ENCODE assay signal across 36 cellular contexts in genomic region chr10:129685271-129685670, GRCh38.
"Had no signal": no experiment of that assay in that cellular context is flagged by ENCODE, and none has a peak within 500 bp of the region (broad histone marks: within the 10 kb centered on the region; RNA-seq: fewer than 3 reads in every experiment).

No MANE protein-coding gene starts in this region.

- H3K9me3 Mint-ChIP-seq: activated B cell treated with CpG ODN at 0.5 μM for 24 hours; activated CD4-positive, alpha-beta T cell treated with anti-CD3 and anti-CD28 coated beads, Interleukin-2, amount 10 ng/mL, durations not matched to agents 24 days and 14 days; activated CD8-positive, alpha-beta T cell treated with anti-CD3 and anti-CD28 coated beads for 36 hours; activated naive CD4-positive, alpha-beta T cell treated with anti-CD3 and anti-CD28 coated beads for 36 hours; activated naive CD4-positive, alpha-beta T cell treated with anti-CD3 and anti-CD28 coated beads, Interleukin-2, amount 50 U/mL, for 72 hours; activated naive CD8-positive, alpha-beta T cell treated with anti-CD3 and anti-CD28 coated beads for 36 hours; activated T-cell treated with anti-CD3 and anti-CD28 coated beads, Interleukin-2, amount 50 U/mL, for 4 hours; activated T-cell treated with anti-CD3 and anti-CD28 coated beads, Interleukin-2, amount 50 U/mL, for 72 hours; activated T-helper 1 cell treated with anti-CD3 and anti-CD28 coated beads, Interleukin-12 subunit alpha, Interleukin-12 subunit beta, Interleukin-2, Interleukin-4 antibody, amounts not matched to agents 30 ng/mL and 10 ng/mL and 1 ng/mL, durations not matched to agents 14 hours and 24 hours and 36 hours; activated T-helper 17 cell treated with anti-CD3 and anti-CD28 coated beads, Interleukin-2, amount 50 U/mL, for 72 hours; T-helper 1 cell treated with Interleukin-12 subunit alpha and Interleukin-12 subunit beta and Interleukin-4 antibody, amounts not matched to agents 30 μg/mL and 1 μg/mL, for 36 hours; T-helper 2 cell treated with Interferon-gamma antibody and Interleukin-4, amounts not matched to agents 5 μg/mL and 100 μg/mL, for 36 hours had no signal

- DNase-seq: activated B cell treated with CpG ODN at 0.5 μM for 24 hours; activated CD4-positive, alpha-beta memory T cell treated with anti-CD3 and anti-CD28 coated beads for 36 hours; activated CD4-positive, alpha-beta T cell treated with anti-CD3 and anti-CD28 coated beads for 4 hours; activated CD4-positive, alpha-beta T cell treated with anti-CD3 and anti-CD28 coated beads, Interleukin-2, amount 10 ng/mL, durations not matched to agents 24 days and 14 days; activated CD4-positive, alpha-beta T cell treated with anti-CD3 and anti-CD28 coated beads, Interleukin-2, amount 50 U/mL, for 1 hour; activated CD4-positive, alpha-beta T cell treated with anti-CD3 and anti-CD28 coated beads, Interleukin-2, amount 50 U/mL, for 4 hours; activated CD4-positive, CD25-positive, alpha-beta regulatory T cell treated with anti-CD3 and anti-CD28 coated beads, Interleukin-2, amount 50 U/mL, for 72 hours; activated CD8-positive, alpha-beta memory T cell treated with anti-CD3 and anti-CD28 coated beads, Interleukin-2, amount 50 U/mL, for 4 hours; activated CD8-positive, alpha-beta T cell treated with anti-CD3 and anti-CD28 coated beads for 36 hours; activated effector memory CD4-positive, alpha-beta T cell treated with anti-CD3 and anti-CD28 coated beads, Interleukin-2, amount 50 U/mL, for 16 hours; activated gamma-delta T cell treated with Interleukin-2 at 50 U/mL for 16 hours; activated naive CD4-positive, alpha-beta T cell; activated naive CD4-positive, alpha-beta T cell treated with anti-CD3 and anti-CD28 coated beads for 36 hours; activated naive CD4-positive, alpha-beta T cell treated with anti-CD3 and anti-CD28 coated beads, Interleukin-2, amount 50 U/mL, for 16 hours; activated naive CD8-positive, alpha-beta T cell treated with anti-CD3 and anti-CD28 coated beads for 36 hours; activated T-cell treated with anti-CD3 and anti-CD28 coated beads for 4 hours; activated T-cell treated with anti-CD3 and anti-CD28 coated beads, Interleukin-2, amount 50 U/mL, for 1 hour; activated T-cell treated with anti-CD3 and anti-CD28 coated beads, Interleukin-2, amount 50 U/mL, for 4 hours; activated T-cell treated with anti-CD3 and anti-CD28 coated beads, Interleukin-2, amount 50 U/mL, for 72 hours; adrenal gland; amniotic stem cell; aorta; body of pancreas; brain microvascular endothelial cell; central memory CD4-positive, alpha-beta T cell; SW 1271; T-helper 1 cell; T-helper 2 cell; T-helper 9 cell had no signal

- H3K4me3 Mint-ChIP-seq: activated B cell treated with CpG ODN at 0.5 μM for 24 hours; activated CD4-positive, alpha-beta memory T cell treated with anti-CD3 and anti-CD28 coated beads for 36 hours; activated CD4-positive, alpha-beta T cell treated with anti-CD3 and anti-CD28 coated beads, Interleukin-2, amount 10 ng/mL, durations not matched to agents 24 days and 14 days; activated CD8-positive, alpha-beta T cell treated with anti-CD3 and anti-CD28 coated beads for 36 hours; activated naive CD4-positive, alpha-beta T cell treated with anti-CD3 and anti-CD28 coated beads for 36 hours; activated naive CD8-positive, alpha-beta T cell treated with anti-CD3 and anti-CD28 coated beads for 36 hours; activated T-cell treated with anti-CD3 and anti-CD28 coated beads, Interleukin-2, amount 50 U/mL, for 4 hours; activated T-cell treated with anti-CD3 and anti-CD28 coated beads, Interleukin-2, amount 50 U/mL, for 72 hours; activated T-helper 1 cell treated with anti-CD3 and anti-CD28 coated beads, Interleukin-12 subunit alpha, Interleukin-12 subunit beta, Interleukin-2, Interleukin-4 antibody, amounts not matched to agents 30 ng/mL and 10 ng/mL and 1 ng/mL, durations not matched to agents 14 hours and 24 hours and 36 hours; activated T-helper 17 cell treated with anti-CD3 and anti-CD28 coated beads, Interleukin-2, amount 50 U/mL, for 72 hours; T-helper 1 cell treated with Interleukin-12 subunit alpha and Interleukin-12 subunit beta and Interleukin-4 antibody, amounts not matched to agents 30 μg/mL and 1 μg/mL, for 36 hours; T-helper 2 cell treated with Interferon-gamma antibody and Interleukin-4, amounts not matched to agents 5 μg/mL and 100 μg/mL, for 36 hours had no signal

- H3K36me3 ChIP-seq: adrenal gland, brain microvascular endothelial cell, breast epithelium had no signal

- H3K9me3 ChIP-seq: adrenal gland, body of pancreas, breast epithelium had no signal

- H3K4me3 ChIP-seq: adrenal gland, body of pancreas, breast epithelium had no signal

- H3K4me1 ChIP-seq: adrenal gland, body of pancreas had no signal

- ATAC-seq: activated CD8-positive, alpha-beta T cell treated with anti-CD3 and anti-CD28 coated beads for 36 hours; activated naive CD4-positive, alpha-beta T cell treated with anti-CD3 and anti-CD28 coated beads, Interleukin-2, amount 50 U/mL, for 72 hours; activated T-cell treated with anti-CD3 and anti-CD28 coated beads, Interleukin-2, amount 50 U/mL, for 4 hours; activated T-cell treated with anti-CD3 and anti-CD28 coated beads, Interleukin-2, amount 50 U/mL, for 72 hours; activated T-helper 17 cell treated with anti-CD3 and anti-CD28 coated beads, Interleukin-2, amount 50 U/mL, for 72 hours; body of pancreas had no signal

- H3K27me3 ChIP-seq: adrenal gland, body of pancreas, brain microvascular endothelial cell, breast epithelium had no signal

- H3K27me3 Mint-ChIP-seq: activated B cell treated with CpG ODN at 0.5 μM for 24 hours; activated CD4-positive, alpha-beta memory T cell treated with anti-CD3 and anti-CD28 coated beads for 36 hours; activated CD4-positive, alpha-beta T cell treated with anti-CD3 and anti-CD28 coated beads, Interleukin-2, amount 10 ng/mL, durations not matched to agents 24 days and 14 days; activated CD8-positive, alpha-beta T cell treated with anti-CD3 and anti-CD28 coated beads for 36 hours; activated naive CD8-positive, alpha-beta T cell treated with anti-CD3 and anti-CD28 coated beads for 36 hours; activated T-helper 17 cell treated with anti-CD3 and anti-CD28 coated beads, Interleukin-2, amount 50 U/mL, for 72 hours had no signal

- H3K27ac ChIP-seq: adrenal gland, body of pancreas, brain microvascular endothelial cell, breast epithelium, VCaP had no signal

- H3K27ac Mint-ChIP-seq: activated B cell treated with CpG ODN at 0.5 μM for 24 hours; activated CD4-positive, alpha-beta memory T cell treated with anti-CD3 and anti-CD28 coated beads for 36 hours; activated CD4-positive, alpha-beta T cell treated with anti-CD3 and anti-CD28 coated beads, Interleukin-2, amount 10 ng/mL, durations not matched to agents 24 days and 14 days; activated CD8-positive, alpha-beta T cell treated with anti-CD3 and anti-CD28 coated beads for 36 hours; activated naive CD4-positive, alpha-beta T cell treated with anti-CD3 and anti-CD28 coated beads for 36 hours; activated naive CD4-positive, alpha-beta T cell treated with anti-CD3 and anti-CD28 coated beads, Interleukin-2, amount 50 U/mL, for 72 hours; activated naive CD8-positive, alpha-beta T cell treated with anti-CD3 and anti-CD28 coated beads for 36 hours; activated T-cell treated with anti-CD3 and anti-CD28 coated beads, Interleukin-2, amount 50 U/mL, for 72 hours; activated T-helper 1 cell treated with anti-CD3 and anti-CD28 coated beads, Interleukin-12 subunit alpha, Interleukin-12 subunit beta, Interleukin-2, Interleukin-4 antibody, amounts not matched to agents 30 ng/mL and 10 ng/mL and 1 ng/mL, durations not matched to agents 14 hours and 24 hours and 36 hours; activated T-helper 17 cell treated with anti-CD3 and anti-CD28 coated beads, Interleukin-2, amount 50 U/mL, for 72 hours; T-helper 1 cell treated with Interleukin-12 subunit alpha and Interleukin-12 subunit beta and Interleukin-4 antibody, amounts not matched to agents 30 μg/mL and 1 μg/mL, for 36 hours; T-helper 2 cell treated with Interferon-gamma antibody and Interleukin-4, amounts not matched to agents 5 μg/mL and 100 μg/mL, for 36 hours had no signal

- H3K4me1 Mint-ChIP-seq: activated B cell treated with CpG ODN at 0.5 μM for 24 hours; activated CD4-positive, alpha-beta T cell treated with anti-CD3 and anti-CD28 coated beads, Interleukin-2, amount 10 ng/mL, durations not matched to agents 24 days and 14 days had no signal
